Comparison of ENCODE assay signal across 24 cellular contexts in genomic region chr9:130466537-130467217, GRCh38.
"Had no signal": no experiment of that assay in that cellular context is flagged by ENCODE, and none has a peak within 500 bp of the region (broad histone marks: within the 10 kb centered on the region; RNA-seq: fewer than 3 reads in every experiment).

No MANE protein-coding gene starts in this region.

- H3K4me3 Mint-ChIP-seq: activated naive CD4-positive, alpha-beta T cell treated with anti-CD3 and anti-CD28 coated beads, Interleukin-2, amount 10 ng/mL, durations not matched to agents 7 days and 5 days; activated naive CD8-positive, alpha-beta T cell treated with anti-CD3 and anti-CD28 coated beads, Interleukin-2, amount 50 U/mL, for 24 hours; endodermal cell had no signal

- H3K27me3 ChIP-seq: testis, upper lobe of left lung had no signal

- H3K4me3 ChIP-seq: left ventricle myocardium inferior, smooth muscle cell, testis, upper lobe of left lung had no signal

- H3K36me3 ChIP-seq: brain microvascular endothelial cell, neutrophil had no signal

- H3K27ac ChIP-seq: brain microvascular endothelial cell, dorsolateral prefrontal cortex, left ventricle myocardium inferior, neutrophil, parathyroid adenoma, testis, upper lobe of left lung, VCaP had no signal

- H3K79me2 ChIP-seq: parathyroid adenoma had no signal

- H3K9me3 Mint-ChIP-seq: activated naive CD4-positive, alpha-beta T cell treated with anti-CD3 and anti-CD28 coated beads, Interleukin-2, amount 10 ng/mL, durations not matched to agents 7 days and 5 days; activated naive CD8-positive, alpha-beta T cell treated with anti-CD3 and anti-CD28 coated beads, Interleukin-2, amount 50 U/mL, for 24 hours; endodermal cell had no signal

- H3K9me3 ChIP-seq: left ventricle myocardium inferior, neutrophil, testis, upper lobe of left lung had no signal

- H3K36me3 Mint-ChIP-seq: activated naive CD4-positive, alpha-beta T cell treated with anti-CD3 and anti-CD28 coated beads, Interleukin-2, amount 10 ng/mL, durations not matched to agents 7 days and 5 days had no signal

- ATAC-seq: activated naive CD8-positive, alpha-beta T cell treated with anti-CD3 and anti-CD28 coated beads, Interleukin-2, amount 50 U/mL, for 24 hours; sciatic nerve had no signal

- H2AFZ ChIP-seq: parathyroid adenoma had no signal

- H3K4me1 ChIP-seq: left ventricle myocardium inferior, parathyroid adenoma, testis, upper lobe of left lung had no signal

- H3K9ac ChIP-seq: parathyroid adenoma had no signal

- H3K27ac Mint-ChIP-seq: activated naive CD4-positive, alpha-beta T cell treated with anti-CD3 and anti-CD28 coated beads, Interleukin-2, amount 10 ng/mL, durations not matched to agents 7 days and 5 days; activated naive CD8-positive, alpha-beta T cell treated with anti-CD3 and anti-CD28 coated beads, Interleukin-2, amount 50 U/mL, for 24 hours; endodermal cell had no signal

- DNase-seq: activated CD4-positive, alpha-beta T cell treated with anti-CD3 and anti-CD28 coated beads for 1 hour; activated CD8-positive, alpha-beta memory T cell treated with anti-CD3 and anti-CD28 coated beads for 24 hours; activated CD8-positive, alpha-beta memory T cell treated with anti-CD3 and anti-CD28 coated beads, Interleukin-2, amount 50 U/mL, for 48 hours; activated effector memory CD4-positive, alpha-beta T cell treated with Interleukin-2 at 50 U/mL for 16 hours; activated naive CD4-positive, alpha-beta T cell treated with anti-CD3 and anti-CD28 coated beads, Interleukin-2, amount 10 ng/mL, durations not matched to agents 7 days and 5 days; activated naive CD8-positive, alpha-beta T cell treated with anti-CD3 and anti-CD28 coated beads, Interleukin-2, amount 50 U/mL, for 24 hours; activated T-cell treated with anti-CD3 and anti-CD28 coated beads, Interleukin-2, amount 50 U/mL, for 48 hours; aorta; brain microvascular endothelial cell; central memory CD4-positive, alpha-beta T cell; endodermal cell; foreskin melanocyte; hypothalamus; islet precursor cell; left ventricle myocardium inferior; stimulated activated CD4-positive, alpha-beta T cell treated with anti-CD3 and anti-CD28 coated beads, Interleukin-4, amount 100 ng/mL, for 1 hour; testis had no signal

- H3K4me1 Mint-ChIP-seq: activated naive CD4-positive, alpha-beta T cell treated with anti-CD3 and anti-CD28 coated beads, Interleukin-2, amount 10 ng/mL, durations not matched to agents 7 days and 5 days; activated naive CD8-positive, alpha-beta T cell treated with anti-CD3 and anti-CD28 coated beads, Interleukin-2, amount 50 U/mL, for 24 hours had no signal

- H3K4me2 ChIP-seq: smooth muscle cell had no signal
